In genomic region chr11:83249445-83249844, GRCh38 we compare ENCODE assay signal across 1 cellular context.
TF ChIP-seq lines count a peak whose summit lies in the region.

No MANE protein-coding gene starts in this region.

TF ChIP-seq in HepG2, 621 proteins besides CTCF, POLR2A, EP300 and RAD21 (continued from another document):
- no peak for TF ChIP-seq TERF1 (CRISPR knock-in tag; IDR thresholded peaks at IDR 0.05)
- TF ChIP-seq ZBTB42 (CRISPR knock-in tag; IDR thresholded peaks at IDR 0.05) = no peak
- TF ChIP-seq ETV5 (CRISPR knock-in tag; IDR thresholded peaks at IDR 0.05; ENCODE audit: borderline replicate concordance) = no peak
- TF ChIP-seq HMGXB4 (CRISPR knock-in tag; IDR thresholded peaks at IDR 0.05; ENCODE audit: borderline replicate concordance in 1 of 2, low read depth in 1 of 2) = no peak
- TF ChIP-seq ZNF350 (CRISPR knock-in tag; IDR thresholded peaks at IDR 0.05; ENCODE audit: borderline replicate concordance, low read depth) = no peak
